19 cellular contexts compared by ENCODE assay signal in the genomic region with DNA sequence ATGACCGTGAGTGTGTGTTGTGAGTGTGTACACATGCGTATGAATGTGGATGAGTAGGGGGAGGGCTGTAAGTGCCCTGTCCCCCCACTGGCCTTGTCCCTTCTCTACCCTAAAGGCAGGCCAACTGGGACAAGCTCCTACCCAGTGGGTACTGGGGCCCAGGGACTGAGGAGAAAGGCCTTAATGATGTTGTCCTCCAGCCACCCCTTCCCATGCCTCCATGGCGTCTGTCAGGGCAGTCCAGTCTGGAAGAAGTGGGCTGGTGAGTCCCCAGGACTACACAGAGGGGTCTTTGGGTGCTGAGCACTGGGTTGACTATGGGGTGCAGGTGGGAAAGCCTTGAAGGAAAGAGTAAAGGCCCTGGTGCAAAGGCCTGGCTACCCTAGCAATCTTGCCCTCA. TPM values are rescaled to one million over a fixed set of nuclear protein-coding genes. Genes with fewer than 3 reads are reported as not detected.
DNase-seq lines count a peak whose midpoint lies in the region; ATAC-seq and TF ChIP-seq lines count a peak whose summit lies in the region.
"Had no signal": no experiment of that assay in that cellular context is flagged by ENCODE, and none has a peak within 500 bp of the region (broad histone marks: within the 10 kb centered on the region; RNA-seq: fewer than 3 reads in every experiment).

No MANE protein-coding gene starts in this region.

- no peaks in the 10 kb centered on the region for H3K79me1 ChIP-seq in IMR-90 (ENCODE audit: low read depth in 1 of 2, low read length in 2 of 2)
- peaks cover 3% of the 10 kb centered on the region for H3K79me1 ChIP-seq in mesendoderm (ENCODE audit: low read length)

- H4K5ac ChIP-seq in IMR-90 (ENCODE audit: low read depth, low read length) (no peak overlapping the region), mesendoderm (ENCODE audit: low read length) (no peak overlapping the region)

- DNase-seq in IMR-90, result no peak
- peak; percentile 51 for DNase-seq in RWPE2 (ENCODE audit: low spot score)
- DNase-seq in mesendoderm, result no peak
- DNase-seq in retina, result peak; percentile 10
- DNase-seq in effector memory CD4-positive, alpha-beta T cell, result no peak
- no peak for DNase-seq in activated CD4-positive, CD25-positive, alpha-beta regulatory T cell treated with anti-CD3 and anti-CD28 coated beads, Interleukin-2, amount 50 U/mL, for 72 hours
- DNase-seq: CD4-positive, alpha-beta memory T cell; GM23248; NCI-H1105 treated with DMSO at 0.1 percent for 48 hours; NCI-H2029 treated with DMSO at 0.1 percent for 48 hours; NCI-H226; NCI-H510A treated with DMSO at 0.1 percent for 48 hours had no signal

- H3K4me2 ChIP-seq in IMR-90 (ENCODE audit: low read depth, low read length) (no peak overlapping the region), mesendoderm (ENCODE audit: low read length) (no peak overlapping the region)
- H3K4me2 ChIP-seq: BLaER1 treated with 17β-estradiol and CSF1 and Interleukin-3, amounts not matched to agents 10 nM and 100 nM had no signal

- no peak for TF ChIP-seq RAD21 in IMR-90 (IDR thresholded peaks at IDR 0.05; ENCODE audit: low read length)

- H3K27me3 ChIP-seq in IMR-90 (ENCODE audit: control insufficient read depth, insufficient read depth, low read length), result peaks cover 7% of the 10 kb centered on the region; the same call in 1 of the 2 replicates
- no peaks in the 10 kb centered on the region for H3K27me3 ChIP-seq in RWPE2 (ENCODE audit: insufficient read depth, poor library complexity, severe bottlenecking)
- no peaks in the 10 kb centered on the region for H3K27me3 ChIP-seq in mesendoderm (ENCODE audit: insufficient read depth, low read length, poor library complexity)
- peaks cover 7% of the 10 kb centered on the region for H3K27me3 ChIP-seq in effector memory CD4-positive, alpha-beta T cell (replicated peaks; ENCODE audit: control insufficient read depth, insufficient read depth, low read length, poor library complexity, severe bottlenecking)

- no peak overlapping the region for H2BK20ac ChIP-seq in IMR-90 (ENCODE audit: low read depth, low read length)

- H3K9ac ChIP-seq in IMR-90 (ENCODE audit: low read depth, low read length) (no peak overlapping the region), mesendoderm (ENCODE audit: low read length) (no peak overlapping the region)
- H3K9ac ChIP-seq: BLaER1 treated with 17β-estradiol and CSF1 and Interleukin-3, amounts not matched to agents 10 nM and 100 nM; GM23248 had no signal

- H3K36me3 ChIP-seq in IMR-90 (ENCODE audit: control insufficient read depth, insufficient read depth, low read length) (no peaks in the 10 kb centered on the region), RWPE2 (ENCODE audit: low read depth) (no peaks in the 10 kb centered on the region), mesendoderm (ENCODE audit: control insufficient read depth, insufficient read depth, low read length) (no peaks in the 10 kb centered on the region)
- H3K36me3 ChIP-seq in effector memory CD4-positive, alpha-beta T cell (ENCODE audit: control insufficient read depth, insufficient read depth, low read length), result no peaks in the 10 kb centered on the region
- H3K36me3 ChIP-seq: BLaER1 treated with 17β-estradiol and CSF1 and Interleukin-3, amounts not matched to agents 10 nM and 100 nM; HAP-1 had no signal

- CTCF ChIA-PET in IMR-90 (lab: Yijun Ruan, JAX), result interaction anchor here (1.2 to 1.4 kb wide), 2 partner anchors 12 to 109 kb away, joined by 3 to 4 read pairs; no protein-coding TSS in a partner anchor

- H3K4me3 ChIP-seq in IMR-90 (ENCODE audit: insufficient read depth, low read depth, low read length) (no peak overlapping the region), RWPE2 (ENCODE audit: severe bottlenecking) (no peak overlapping the region), mesendoderm (ENCODE audit: low read length) (no peak overlapping the region)
- H3K4me3 ChIP-seq in effector memory CD4-positive, alpha-beta T cell (ENCODE audit: insufficient read depth, low read depth, low read length, poor library complexity, severe bottlenecking), result no peak overlapping the region
- H3K4me3 ChIP-seq: BLaER1 treated with 17β-estradiol and CSF1 and Interleukin-3, amounts not matched to agents 10 nM and 100 nM; GM23248; HAP-1 had no signal

- no peak overlapping the region for H3K4ac ChIP-seq in IMR-90 (ENCODE audit: low read depth, low read length)
- H3K4ac ChIP-seq in mesendoderm (ENCODE audit: low read depth, low read length), result no peak overlapping the region

- H2BK120ac ChIP-seq in IMR-90 (ENCODE audit: low read depth, low read length) (no peak overlapping the region), mesendoderm (ENCODE audit: low read depth, low read length) (no peak overlapping the region)

- TF ChIP-seq POLR2A in IMR-90 (IDR thresholded peaks at IDR 0.05; ENCODE audit: low read depth, low read length), result no peak

- H2AK5ac ChIP-seq in IMR-90 (ENCODE audit: low read depth, low read length), result no peak overlapping the region
- peak overlapping the region; percentile 94 for H2AK5ac ChIP-seq in mesendoderm (ENCODE audit: low read length)

- H3K27ac ChIP-seq in IMR-90 (ENCODE audit: insufficient read depth, low read length), result no peak overlapping the region
- no peak overlapping the region for H3K27ac ChIP-seq in RWPE2 (ENCODE audit: poor library complexity, severe bottlenecking)
- no peak overlapping the region for H3K27ac ChIP-seq in mesendoderm (ENCODE audit: low read depth, low read length)
- no peak overlapping the region for H3K27ac ChIP-seq in effector memory CD4-positive, alpha-beta T cell (ENCODE audit: insufficient read depth, low read length, poor library complexity, severe bottlenecking)
- H3K27ac ChIP-seq: BLaER1 treated with 17β-estradiol and CSF1 and Interleukin-3, amounts not matched to agents 10 nM and 100 nM; GM23248 had no signal

- H4K8ac ChIP-seq in IMR-90 (ENCODE audit: low read depth in 2 of 2, low read length in 2 of 2) (no peak overlapping the region), mesendoderm (ENCODE audit: low read depth, low read length) (no peak overlapping the region)

- H2BK5ac ChIP-seq in IMR-90 (ENCODE audit: low read depth, low read length, poor library complexity, severe bottlenecking) (no peak overlapping the region), mesendoderm (ENCODE audit: low read length) (no peak overlapping the region)

- H3K56ac ChIP-seq in IMR-90 (ENCODE audit: extremely low read depth, insufficient read depth, low read length) (no peak overlapping the region), mesendoderm (ENCODE audit: low read length) (peak overlapping the region; percentile 58)

- in situ Hi-C loops in IMR-90 (cut with MboI; ENCODE audit: low sequenced_read_pairs), result no loop called here

- H3K23ac ChIP-seq in IMR-90 (ENCODE audit: low read depth, low read length), result no peak overlapping the region
- H3K23ac ChIP-seq in mesendoderm (ENCODE audit: low read length), result peak overlapping the region; percentile 48

- POLR2A ChIA-PET in IMR-90 (lab: Charles Lee; ENCODE audit: unreplicated experiment), result no interaction called here

- intact Hi-C loops in IMR-90 (cut with micrococcal nuclease), result no loop called here

- H3K9me1 ChIP-seq in IMR-90 (ENCODE audit: insufficient read depth, low read length), result no peaks in the 10 kb centered on the region

- no peak overlapping the region for H3K18ac ChIP-seq in IMR-90 (ENCODE audit: low read depth, low read length)
- no peak overlapping the region for H3K18ac ChIP-seq in mesendoderm (ENCODE audit: low read length)

- H2AK9ac ChIP-seq in IMR-90 (replicated peaks; ENCODE audit: low read depth, low read length, poor library complexity), result peak overlapping the region; percentile 60

- WGBS in IMR-90 (ENCODE audit: extremely low coverage in 2 of 2, insufficient read length in 1 of 2), 2 experiments, result no CpG with 5 or more reads among the region's 3 CpGs
- whole genome bisulfite sequencing in mesendoderm (ENCODE audit: extremely low coverage, insufficient coverage, low lambda C conversion rate), result no CpG with 5 or more reads among the region's 3 CpGs

- no peak overlapping the region for H2BK15ac ChIP-seq in IMR-90 (ENCODE audit: low read depth, low read length)
- H2BK15ac ChIP-seq in mesendoderm (replicated peaks; ENCODE audit: low read depth), result no peak overlapping the region

- H4K20me1 ChIP-seq in IMR-90 (ENCODE audit: insufficient read depth, low read length), result no peaks in the 10 kb centered on the region
- H4K20me1 ChIP-seq: BLaER1 treated with 17β-estradiol and CSF1 and Interleukin-3, amounts not matched to agents 10 nM and 100 nM had no signal

- dilution Hi-C loops in IMR-90 (cut with HindIII; ENCODE audit: low sequenced_read_pairs, unreplicated experiment), result no loop called here

- no peak overlapping the region for H2AFZ ChIP-seq in IMR-90 (replicated peaks; ENCODE audit: low read length, poor library complexity)
- H2AFZ ChIP-seq: GM23248 had no signal

- H3K4me1 ChIP-seq in IMR-90 (ENCODE audit: control insufficient read depth, insufficient read depth, low read length), result no peaks in the 10 kb centered on the region
- H3K4me1 ChIP-seq in RWPE2 (ENCODE audit: insufficient read depth, poor library complexity, severe bottlenecking), result no peaks in the 10 kb centered on the region
- peaks cover 19% of the 10 kb centered on the region for H3K4me1 ChIP-seq in mesendoderm (ENCODE audit: control insufficient read depth, low read depth, low read length)
- peaks cover 8% of the 10 kb centered on the region for H3K4me1 ChIP-seq in effector memory CD4-positive, alpha-beta T cell (ENCODE audit: control insufficient read depth, insufficient read depth, low read length, poor library complexity, severe bottlenecking)
- H3K4me1 ChIP-seq: Caco-2 had no signal

- BruUV-seq in IMR-90 (replicated peaks; lab: Mats Ljungman, UMichigan), result no TSS peak

- H4K91ac ChIP-seq in IMR-90 (ENCODE audit: insufficient read depth, low read depth, low read length), result no peak overlapping the region

- ATAC-seq in IMR-90 (ENCODE audit: low read depth) (no peak), RWPE2 (ENCODE audit: low read depth) (no peak), HG03045 (IDR thresholded peaks at IDR 0.05; ENCODE audit: unreplicated experiment) (no peak), HG03565 (IDR thresholded peaks at IDR 0.05; ENCODE audit: unreplicated experiment) (no peak)
- ATAC-seq: Right ventricle myocardium inferior had no signal

- TF ChIP-seq CTCF in IMR-90 (conservative IDR thresholded peaks at IDR 0.05; ENCODE audit: low read depth, low read length) (no peak), RWPE2 (IDR thresholded peaks at IDR 0.05; ENCODE audit: poor library complexity, severe bottlenecking) (no peak)

- no peak overlapping the region for H3K14ac ChIP-seq in IMR-90 (replicated peaks; ENCODE audit: low read depth, low read length)

- no peaks in the 10 kb centered on the region for H3K79me2 ChIP-seq in mesendoderm (ENCODE audit: control insufficient read depth, insufficient read depth, low read length)

- H3K9me3 ChIP-seq in IMR-90 (ENCODE audit: control insufficient read depth, insufficient read depth, low read length) (no peaks in the 10 kb centered on the region), RWPE2 (ENCODE audit: severe bottlenecking) (no peaks in the 10 kb centered on the region)
- no peaks in the 10 kb centered on the region for H3K9me3 ChIP-seq in effector memory CD4-positive, alpha-beta T cell (ENCODE audit: control insufficient read depth, low read length)
- H3K9me3 ChIP-seq: BLaER1 treated with 17β-estradiol and CSF1 and Interleukin-3, amounts not matched to agents 10 nM and 100 nM; Caco-2; HAP-1 had no signal

RNA-seq across cellular contexts. Expression of a gene that starts 16.9 kb away (rescaled TPM):
- 9.3 and 9.7 TPM in 2 replicates for total RNA-seq in IMR-90 (2012; rRNA removed)
- polyA plus RNA-seq in IMR-90 (2012; rRNA removed), result 39.3 and 43.2 TPM in 2 replicates
- 29.1 and 32.4 TPM in 2 replicates for polyA plus RNA-seq in IMR-90 (2012; cell fraction: cytosol; rRNA removed)
- 24.4 and 27.5 TPM in 2 replicates for polyA plus RNA-seq in IMR-90 (2012; cell fraction: nucleus; rRNA removed; ENCODE audit: low replicate concordance)
- 1.9 TPM for polyA plus RNA-seq in mesendoderm (2013, experiment 1 of 2)
- 1.8 TPM for polyA plus RNA-seq in mesendoderm (2013, experiment 2 of 2)
- total RNA-seq: CD4-positive, alpha-beta memory T cell; G401 had no signal
- polyA plus RNA-seq: CD4-positive, alpha-beta memory T cell had no signal

Comparison
In these comparisons a context has a peak if more than half of its experiments do, and no peak if none do; other contexts are left out.
1. DNase-seq: peak in RWPE2 (single experiment) and retina (single experiment); none in IMR-90 (single experiment), mesendoderm (single experiment), effector memory CD4-positive, alpha-beta T cell (0 of 3) and activated CD4-positive, CD25-positive, alpha-beta regulatory T cell treated with anti-CD3 and anti-CD28 coated beads, Interleukin-2, amount 50 U/mL, for 72 hours (single experiment).